Comparison of ENCODE assay signal across 20 cellular contexts in the genomic region with DNA sequence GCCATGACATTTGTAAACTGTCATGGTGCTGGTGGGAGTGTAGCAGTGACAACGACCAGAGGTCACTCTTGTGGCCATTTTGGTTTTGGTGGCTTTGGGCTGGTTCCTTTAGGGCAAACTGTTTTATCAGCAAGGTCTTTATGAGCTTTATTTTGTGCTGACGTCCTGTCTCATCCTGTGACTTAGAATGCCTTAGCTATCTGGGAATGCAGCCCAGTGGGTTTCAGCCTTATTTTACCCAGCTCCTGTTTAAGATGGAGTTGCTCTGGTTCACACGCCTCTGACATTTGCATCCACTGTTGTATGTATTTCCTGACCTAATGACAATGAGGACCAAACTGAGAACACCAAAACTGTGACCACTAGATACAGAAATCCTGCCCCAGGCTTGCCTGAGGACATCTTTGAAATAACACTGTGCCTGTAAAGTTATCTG. TPM values are rescaled to one million over a fixed set of nuclear protein-coding genes. Genes with fewer than 3 reads are reported as not detected.
A peak's percentile ranks its signal among the peaks of the same experiment; 100 is the strongest.
DNase-seq lines count a peak whose midpoint lies in the region; ATAC-seq, FAIRE-seq and TF ChIP-seq lines count a peak whose summit lies in the region.
"Had no signal": no experiment of that assay in that cellular context is flagged by ENCODE, and none has a peak within 500 bp of the region (broad histone marks: within the 10 kb centered on the region; RNA-seq: fewer than 3 reads in every experiment).

No MANE protein-coding gene starts in this region.

- 85% methylated on average over 3 of the region's 3 CpGs for WGBS in A549 (ENCODE audit: missing lambda C conversion rate)

- H3K36me3 Mint-ChIP-seq in CD8-positive, alpha-beta memory T cell = peaks cover 0 to 45% (median 13%) of the 10 kb centered on the region in 3 donors
- H3K36me3 Mint-ChIP-seq in activated T-helper 17 cell treated with anti-CD3 and anti-CD28 coated beads, Interleukin-2, amount 50 U/mL, for 72 hours (ENCODE audit: low read depth) = peaks cover 79% of the 10 kb centered on the region
- H3K36me3 Mint-ChIP-seq in memory B cell = peaks cover 15% of the 10 kb centered on the region

- TF ChIP-seq EP300 in A549 (IDR thresholded peaks at IDR 0.05) = no peak

- H3K4me3 ChIP-seq in A549 = no peak overlapping the region
- no peak overlapping the region for H3K4me3 ChIP-seq in CD8-positive, alpha-beta memory T cell (ENCODE audit: low read length)
- H3K4me3 ChIP-seq: gastrocnemius medialis, MG63, SK-N-MC, transverse colon had no signal

- no peaks in the 10 kb centered on the region for H3K36me3 ChIP-seq in CD8-positive, alpha-beta memory T cell (ENCODE audit: insufficient read depth, low read length)
- H3K36me3 ChIP-seq: gastrocnemius medialis, MG63, transverse colon had no signal

- H3K4me3 Mint-ChIP-seq in CD8-positive, alpha-beta memory T cell = peak overlapping the region in 1 of 7 donors; percentile 47
- peak overlapping the region; percentile 0 for H3K4me3 Mint-ChIP-seq in activated T-helper 17 cell treated with anti-CD3 and anti-CD28 coated beads, Interleukin-2, amount 50 U/mL, for 72 hours
- H3K4me3 Mint-ChIP-seq in memory B cell = no peak overlapping the region

- H3K9me3 Mint-ChIP-seq in CD8-positive, alpha-beta memory T cell = no peaks in the 10 kb centered on the region
- H3K9me3 Mint-ChIP-seq in activated T-helper 17 cell treated with anti-CD3 and anti-CD28 coated beads, Interleukin-2, amount 50 U/mL, for 72 hours = no peaks in the 10 kb centered on the region
- H3K9me3 Mint-ChIP-seq in memory B cell = no peaks in the 10 kb centered on the region

- TF ChIP-seq CTCF in A549 (IDR thresholded peaks at IDR 0.05) = no peak
- no peak for TF ChIP-seq CTCF in RWPE1 (conservative IDR thresholded peaks at IDR 0.05; ENCODE audit: low read depth)

- no peaks in the 10 kb centered on the region for H3K27me3 Mint-ChIP-seq in CD8-positive, alpha-beta memory T cell
- H3K27me3 Mint-ChIP-seq in activated T-helper 17 cell treated with anti-CD3 and anti-CD28 coated beads, Interleukin-2, amount 50 U/mL, for 72 hours = no peaks in the 10 kb centered on the region
- H3K27me3 Mint-ChIP-seq in memory B cell = no peaks in the 10 kb centered on the region

- H3K4me1 ChIP-seq in A549 = peaks cover 14% of the 10 kb centered on the region; the same call in 2 of the 3 replicates
- peaks cover 29% of the 10 kb centered on the region for H3K4me1 ChIP-seq in CD8-positive, alpha-beta memory T cell (ENCODE audit: insufficient read depth, low read length)
- H3K4me1 ChIP-seq: parathyroid adenoma had no signal

- H3K27ac Mint-ChIP-seq in CD8-positive, alpha-beta memory T cell = peak overlapping the region; percentile 1 to 85 (median 36)
- H3K27ac Mint-ChIP-seq in activated T-helper 17 cell treated with anti-CD3 and anti-CD28 coated beads, Interleukin-2, amount 50 U/mL, for 72 hours = no peak overlapping the region
- H3K27ac Mint-ChIP-seq in memory B cell = peak overlapping the region; percentile 80

- FAIRE-seq in A549 (lab: Jason Lieb, UNC) = peak; percentile 73
- FAIRE-seq: GM12892 had no signal

- TF ChIP-seq RAD21 in A549 (conservative IDR thresholded peaks at IDR 0.05 in 1 of 2, IDR thresholded peaks at IDR 0.05 in 1 of 2) = no peak

- POLR2A ChIA-PET in A549 (lab: Yijun Ruan, JAX) = no interaction called here
- POLR2A ChIA-PET in CD8-positive, alpha-beta memory T cell (lab: Charles Lee) = no interaction called here
- POLR2A ChIA-PET in RWPE1 (lab: Yijun Ruan, JAX; ENCODE audit: low non-redundant PET) = no interaction called here

- TF ChIP-seq POLR2A in A549 (IDR thresholded peaks at IDR 0.05; ENCODE audit: low read length) = no peak

- no peak overlapping the region for H3K4me2 ChIP-seq in A549

- ATAC-seq in A549 (no peak; a peak in 1 of 6 replicates), memory B cell (ENCODE audit: low read depth) (no peak), HG03045 (IDR thresholded peaks at IDR 0.05; ENCODE audit: unreplicated experiment) (no peak)
- ATAC-seq in activated T-helper 17 cell treated with anti-CD3 and anti-CD28 coated beads, Interleukin-2, amount 50 U/mL, for 72 hours (replicated peaks) = no peak
- ATAC-seq: gastrocnemius medialis had no signal

- H3K4me1 Mint-ChIP-seq in CD8-positive, alpha-beta memory T cell = peaks cover 51 to 80% (median 73%) of the 10 kb centered on the region in 3 donors
- peaks cover 46% of the 10 kb centered on the region for H3K4me1 Mint-ChIP-seq in activated T-helper 17 cell treated with anti-CD3 and anti-CD28 coated beads, Interleukin-2, amount 50 U/mL, for 72 hours
- H3K4me1 Mint-ChIP-seq in memory B cell = peaks cover 22% of the 10 kb centered on the region

- H3K27ac ChIP-seq in A549 = no peak overlapping the region
- H3K27ac ChIP-seq in CD8-positive, alpha-beta memory T cell (ENCODE audit: low read depth, low read length) = peak overlapping the region; percentile 38
- no peak overlapping the region for H3K27ac ChIP-seq in RWPE1
- H3K27ac ChIP-seq: gastrocnemius medialis, parathyroid adenoma, SK-N-MC, transverse colon had no signal

- CTCF ChIA-PET in A549 (lab: Yijun Ruan, JAX) (interaction anchor here (0.9 to 2.4 kb wide), 5 partner anchors 11 to 50 kb away, joined by 3 to 9 read pairs (median 3); a partner anchor contains a TSS), RWPE1 (lab: Yijun Ruan, JAX) (no interaction called here)
- CTCF ChIA-PET in CD8-positive, alpha-beta memory T cell (lab: Charles Lee) = interaction anchor here (1.7 to 2.0 kb wide), 2 partner anchors 16 to 35 kb away, joined by 4 to 6 read pairs; no protein-coding TSS in a partner anchor

- no peaks in the 10 kb centered on the region for H3K9me3 ChIP-seq in A549
- H3K9me3 ChIP-seq in CD8-positive, alpha-beta memory T cell (ENCODE audit: low read length) = no peaks in the 10 kb centered on the region
- H3K9me3 ChIP-seq: gastrocnemius medialis, MG63, transverse colon had no signal

- H3K27me3 ChIP-seq in CD8-positive, alpha-beta memory T cell (ENCODE audit: insufficient read depth, low read length, poor library complexity, severe bottlenecking) = no peaks in the 10 kb centered on the region
- H3K27me3 ChIP-seq: gastrocnemius medialis, MG63, transverse colon had no signal

- DNase-seq in A549 (ENCODE audit: low read depth in 1 of 2, low spot score in 1 of 2) (no peak), memory B cell (ENCODE audit: low spot score in 2 of 2) (no peak), RWPE1 (ENCODE audit: low spot score) (no peak), superior temporal gyrus (ENCODE audit: extremely low spot score) (no peak)
- no peak for DNase-seq in CD8-positive, alpha-beta memory T cell
- no peak for DNase-seq in stimulated activated CD4-positive, alpha-beta T cell treated with anti-CD3 and anti-CD28 coated beads, Interleukin-1b, Interleukin-23, amount 100 ng/mL, for 48 hours
- DNase-seq: AML-193; DND-41; effector CD8-positive, alpha-beta T cell; gastrocnemius medialis; mesendoderm; MG63; NCI-H2171 treated with DMSO at 0.1 percent for 48 hours; stimulated activated CD4-positive, alpha-beta T cell treated with anti-CD3 and anti-CD28 coated beads, Interleukin-12 subunit alpha, Interleukin-12 subunit beta, amount 100 ng/mL, for 4 hours; transverse colon had no signal

TF ChIP-seq in A549, 52 proteins besides CTCF, POLR2A, EP300 and RAD21:
- TF ChIP-seq, protein P1, sequence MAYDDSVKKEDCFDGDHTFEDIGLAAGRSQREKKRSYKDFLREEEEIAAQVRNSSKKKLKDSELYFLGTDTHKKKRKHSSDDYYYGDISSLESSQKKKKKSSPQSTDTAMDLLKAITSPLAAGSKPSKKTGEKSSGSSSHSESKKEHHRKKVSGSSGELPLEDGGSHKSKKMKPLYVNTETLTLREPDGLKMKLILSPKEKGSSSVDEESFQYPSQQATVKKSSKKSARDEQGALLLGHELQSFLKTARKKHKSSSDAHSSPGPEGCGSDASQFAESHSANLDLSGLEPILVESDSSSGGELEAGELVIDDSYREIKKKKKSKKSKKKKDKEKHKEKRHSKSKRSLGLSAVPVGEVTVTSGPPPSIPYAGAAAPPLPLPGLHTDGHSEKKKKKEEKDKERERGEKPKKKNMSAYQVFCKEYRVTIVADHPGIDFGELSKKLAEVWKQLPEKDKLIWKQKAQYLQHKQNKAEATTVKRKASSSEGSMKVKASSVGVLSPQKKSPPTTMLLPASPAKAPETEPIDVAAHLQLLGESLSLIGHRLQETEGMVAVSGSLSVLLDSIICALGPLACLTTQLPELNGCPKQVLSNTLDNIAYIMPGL (CRISPR knock-in tag; IDR thresholded peaks at IDR 0.05; ENCODE audit: borderline replicate concordance) = no peak

RNA-seq across cellular contexts. Expression of a gene that starts 37.6 kb away (rescaled TPM):
- polyA plus RNA-seq in A549 (2011; rRNA removed) = 28.8 and 41.4 TPM in 2 replicates
- 7.0 and 7.8 TPM in 2 replicates for polyA plus RNA-seq in A549 (2012; cell fraction: cytosol; rRNA removed)
- polyA plus RNA-seq in A549 (2012; cell fraction: nucleus; rRNA removed) = 1.2 and 2.2 TPM in 2 replicates
- 19.5 to 22.2 TPM (median 21.5 TPM) in 3 replicates for polyA plus RNA-seq in A549 (2017; fragmentation: RNase III; extraction: RNeasy Plus Mini Kit Qiagen cat#74134 plus additional on column Dnase treatment)
- 13.6 and 14.7 TPM in 2 replicates for polyA minus RNA-seq in A549 (2011; rRNA and poly(A)+ RNA removed)
- 100 to 1,000 TPM; 165 to 169 TPM for total RNA-seq in CD8-positive, alpha-beta memory T cell
- 52.9 TPM for polyA plus RNA-seq in CD8-positive, alpha-beta memory T cell
- total RNA-seq in activated T-helper 17 cell treated with anti-CD3 and anti-CD28 coated beads, Interleukin-2, amount 50 U/mL, for 72 hours = 100 to 1,000 TPM in 1 of 2 donors, 10 to 100 TPM in 1; 68.1 to 185 TPM

RNA-seq across cellular contexts. Expression of a gene that starts 50.4 kb away (rescaled TPM):
- polyA plus RNA-seq in A549 (2011; rRNA removed) (25.3 and 28.5 TPM in 2 replicates), A549 (2017; fragmentation: RNase III; extraction: RNeasy Plus Mini Kit Qiagen cat#74134 plus additional on column Dnase treatment) (14.0 to 19.8 TPM (median 16.4 TPM) in 3 replicates)
- 6.0 and 9.1 TPM in 2 replicates for polyA plus RNA-seq in A549 (2012; cell fraction: cytosol; rRNA removed)
- 6.6 and 10.3 TPM in 2 replicates for polyA plus RNA-seq in A549 (2012; cell fraction: nucleus; rRNA removed)
- 28.0 and 37.2 TPM in 2 replicates for polyA minus RNA-seq in A549 (2011; rRNA and poly(A)+ RNA removed)
- total RNA-seq in CD8-positive, alpha-beta memory T cell = 1 to 10 TPM; 6.7 to 9.2 TPM
- 13.1 TPM for polyA plus RNA-seq in CD8-positive, alpha-beta memory T cell
- total RNA-seq in activated T-helper 17 cell treated with anti-CD3 and anti-CD28 coated beads, Interleukin-2, amount 50 U/mL, for 72 hours = 1 to 10 TPM; 7.8 to 8.7 TPM
